In genomic region chr5:147170603-147171002, GRCh38 we compare ENCODE assay signal across 11 cellular contexts.
DNase-seq lines count a peak whose midpoint lies in the region; ATAC-seq and TF ChIP-seq lines count a peak whose summit lies in the region.
"Had no signal": no experiment of that assay in that cellular context is flagged by ENCODE, and none has a peak within 500 bp of the region (broad histone marks: within the 10 kb centered on the region; RNA-seq: fewer than 3 reads in every experiment).

No MANE protein-coding gene starts in this region.

- no peaks in the 10 kb centered on the region for H3K27me3 ChIP-seq in GM06990 (replicated peaks; ENCODE audit: control insufficient read depth, insufficient read depth, low read length)

- H3K36me3 ChIP-seq in GM06990 (ENCODE audit: control insufficient read depth, insufficient read depth, low read length) = no peaks in the 10 kb centered on the region

- H3K4me3 Mint-ChIP-seq in brain = peak overlapping the region in 1 of 5 experiments; percentile 33
- H3K4me3 Mint-ChIP-seq: naive thymus-derived CD8-positive, alpha-beta T cell had no signal

- TF ChIP-seq CTCF in GM06990 (IDR thresholded peaks at IDR 0.05; ENCODE audit: insufficient read depth, low read length, poor library complexity, severe bottlenecking) = no peak
- no peak for TF ChIP-seq CTCF in brain (conservative IDR thresholded peaks at IDR 0.05)

- peak overlapping the region in 3 of 5 experiments; percentile 33 to 69 (median 59) for H3K27ac Mint-ChIP-seq in brain
- H3K27ac Mint-ChIP-seq: naive thymus-derived CD8-positive, alpha-beta T cell had no signal

- no peak overlapping the region for H3K4me3 ChIP-seq in GM06990 (replicated peaks; ENCODE audit: low read depth, low read length)
- H3K4me3 ChIP-seq: SK-N-MC had no signal

- H3K9me3 Mint-ChIP-seq in brain = peaks cover 0 to 11% (median 0%) of the 10 kb centered on the region in 5 experiments

- DNase-seq in GM06990 (ENCODE audit: extremely low read depth, insufficient read length) = peak; percentile 5
- DNase-seq in iPS-NIHi11 (ENCODE audit: low spot score) = no peak
- DNase-seq in Right ventricle myocardium inferior (ENCODE audit: missing footprints) = no peak
- DNase-seq in ACHN = no peak
- DNase-seq in A172 (ENCODE audit: low spot score) = no peak
- DNase-seq: naive thymus-derived CD8-positive, alpha-beta T cell; NCI-H2081 treated with DMSO at 0.1 percent for 48 hours had no signal

- H3K4me1 Mint-ChIP-seq in brain = peaks cover 33% of the 10 kb centered on the region
- H3K4me1 Mint-ChIP-seq: naive thymus-derived CD8-positive, alpha-beta T cell had no signal

- H3K27me3 Mint-ChIP-seq in brain = peaks cover 2% of the 10 kb centered on the region

- no peaks in the 10 kb centered on the region for H3K36me3 Mint-ChIP-seq in brain

- intact Hi-C loops in Right ventricle myocardium inferior (cut with DNase I) = no loop called here

- ATAC-seq in GM21529 (IDR thresholded peaks at IDR 0.05; ENCODE audit: unreplicated experiment) = peak; percentile 65
- peak; percentile 83 for ATAC-seq in HG03432 (IDR thresholded peaks at IDR 0.05; ENCODE audit: unreplicated experiment)
- ATAC-seq in Right ventricle myocardium inferior = no peak
- ATAC-seq: naive thymus-derived CD8-positive, alpha-beta T cell had no signal

- in situ Hi-C loops in ACHN (cut with HindIII; ENCODE audit: low pct_ligation_motif_present, low pct_unique_long_range_greater_than_20kb, low sequenced_read_pairs) = no loop called here
